Comparison of ENCODE assay signal across 9 cellular contexts in the genomic region with DNA sequence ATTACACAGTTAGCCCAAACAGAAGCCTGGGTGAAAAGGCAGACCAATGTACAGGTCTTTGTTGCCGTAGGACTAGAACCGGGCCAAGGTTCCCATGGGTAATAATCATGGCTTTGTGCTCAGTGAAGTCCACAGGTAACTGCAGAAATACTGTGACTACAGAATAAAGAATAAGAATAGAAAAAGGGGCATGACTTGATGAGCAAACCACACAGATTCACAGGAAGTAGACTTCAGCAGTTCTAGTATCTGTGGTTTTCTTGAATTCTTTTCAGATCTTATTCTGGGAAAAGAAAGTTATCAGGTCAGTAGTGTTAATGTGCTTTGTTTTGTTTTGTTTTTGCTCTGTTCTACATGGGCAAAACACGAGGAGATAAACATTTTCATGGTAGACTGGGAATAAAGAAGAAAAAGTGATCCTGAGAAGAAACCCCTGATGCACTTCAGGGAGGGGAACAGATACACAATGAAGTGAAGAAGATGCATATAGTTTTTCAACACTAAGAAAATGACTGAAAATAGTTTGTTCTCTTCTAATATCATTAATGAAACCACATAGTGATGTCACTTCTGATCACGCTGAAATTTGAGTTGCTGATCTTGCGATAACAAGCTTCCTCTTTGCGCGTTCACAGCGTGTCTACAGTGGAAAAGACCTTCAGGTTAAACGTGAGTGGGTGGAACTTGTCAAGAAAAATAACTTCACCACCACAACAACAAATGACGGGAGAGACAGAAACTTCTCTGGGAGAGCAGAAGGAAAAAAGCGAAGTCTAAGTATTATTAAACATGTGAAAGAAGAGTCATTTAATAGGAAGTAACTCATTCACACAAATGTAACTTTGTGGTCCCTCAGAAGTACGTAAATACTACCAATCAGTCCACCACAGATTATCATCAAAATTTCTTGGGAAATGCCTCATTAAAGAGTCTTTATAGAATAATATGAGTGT.
A peak's percentile ranks its signal among the peaks of the same experiment; 100 is the strongest.
DNase-seq lines count a peak whose midpoint lies in the region; ATAC-seq, FAIRE-seq and TF ChIP-seq lines count a peak whose summit lies in the region.
"Had no signal": no experiment of that assay in that cellular context is flagged by ENCODE, and none has a peak within 500 bp of the region (broad histone marks: within the 10 kb centered on the region; RNA-seq: fewer than 3 reads in every experiment).

No MANE protein-coding gene starts in this region.

- no peak for TF ChIP-seq POLR2A in H54 (IDR thresholded peaks at IDR 0.05; ENCODE audit: low read depth, low read length)

- ATAC-seq in GM19452 (IDR thresholded peaks at IDR 0.05; ENCODE audit: unreplicated experiment), result peak; percentile 89
- peak; percentile 90 for ATAC-seq in HG03520 (IDR thresholded peaks at IDR 0.05; ENCODE audit: unreplicated experiment)

- DNase-seq in AML-193 (lab: John Stamatoyannopoulos, UW) (peak; percentile 42 to 62), H54 (ENCODE audit: insufficient read length, low spot score) (no peak), urothelium cell line (ENCODE audit: low spot score) (no peak), cardiac septum (ENCODE audit: low spot score) (no peak)
- DNase-seq in activated CD8-positive, alpha-beta memory T cell treated with anti-CD3 and anti-CD28 coated beads, Interleukin-2, amount 50 U/mL, for 4 hours, result peak; percentile 44
- peak; percentile 33 for DNase-seq in stimulated activated CD4-positive, alpha-beta T cell treated with anti-CD3 and anti-CD28 coated beads, Interleukin-12 subunit alpha, Interleukin-12 subunit beta, amount 100 ng/mL, for 4 hours

- FAIRE-seq in H54 (lab: Jason Lieb, UNC) (no peak), urothelium cell line (lab: Jason Lieb, UNC) (no peak)
- FAIRE-seq: pancreas had no signal

- intact Hi-C loops in cardiac septum (cut with DNase I), result no loop called here

Comparison
In these comparisons a context has a peak if more than half of its experiments do, and no peak if none do; other contexts are left out.
1. DNase-seq: peak in AML-193 (2 of 2), activated CD8-positive, alpha-beta memory T cell treated with anti-CD3 and anti-CD28 coated beads, Interleukin-2, amount 50 U/mL, for 4 hours (single experiment) and stimulated activated CD4-positive, alpha-beta T cell treated with anti-CD3 and anti-CD28 coated beads, Interleukin-12 subunit alpha, Interleukin-12 subunit beta, amount 100 ng/mL, for 4 hours (single experiment); none in H54 (single experiment), urothelium cell line (single experiment) and cardiac septum (single experiment).